Comparison of ENCODE assay signal across 12 cellular contexts in genomic region chr6:150765457-150765764, GRCh38.
DNase-seq lines count a peak whose midpoint lies in the region; ATAC-seq and TF ChIP-seq lines count a peak whose summit lies in the region.
"Had no signal": no experiment of that assay in that cellular context is flagged by ENCODE, and none has a peak within 500 bp of the region (broad histone marks: within the 10 kb centered on the region; RNA-seq: fewer than 3 reads in every experiment).

No MANE protein-coding gene starts in this region.

- no peak for TF ChIP-seq CTCF in adrenal gland (IDR thresholded peaks at IDR 0.05)

- H3K36me3 ChIP-seq in adrenal gland (replicated peaks in 1 of 2): no peaks in the 10 kb centered on the region

- no peaks in the 10 kb centered on the region for H3K4me1 Mint-ChIP-seq in activated CD4-positive, alpha-beta memory T cell treated with anti-CD3 and anti-CD28 coated beads, Interleukin-2, amount 10 ng/mL, durations not matched to agents 7 days and 5 days

- no peaks in the 10 kb centered on the region for H3K27me3 ChIP-seq in adrenal gland

- no peak overlapping the region for H3K27ac Mint-ChIP-seq in activated CD4-positive, alpha-beta memory T cell treated with anti-CD3 and anti-CD28 coated beads, Interleukin-2, amount 10 ng/mL, durations not matched to agents 7 days and 5 days
- H3K27ac Mint-ChIP-seq: activated naive CD4-positive, alpha-beta T cell treated with anti-CD3 and anti-CD28 coated beads, Interleukin-2, amount 50 U/mL, for 72 hours; naive thymus-derived CD8-positive, alpha-beta T cell had no signal

- no peak overlapping the region for H3K4me3 Mint-ChIP-seq in activated CD4-positive, alpha-beta memory T cell treated with anti-CD3 and anti-CD28 coated beads, Interleukin-2, amount 10 ng/mL, durations not matched to agents 7 days and 5 days
- H3K4me3 Mint-ChIP-seq: naive thymus-derived CD8-positive, alpha-beta T cell had no signal

- H3K4me3 ChIP-seq in adrenal gland: no peak overlapping the region

- intact Hi-C loops in adrenal gland (cut with DNase I): no loop called here

- no peaks in the 10 kb centered on the region for H3K9me3 ChIP-seq in adrenal gland (replicated peaks in 1 of 3)

- no peaks in the 10 kb centered on the region for H3K27me3 Mint-ChIP-seq in activated CD4-positive, alpha-beta memory T cell treated with anti-CD3 and anti-CD28 coated beads, Interleukin-2, amount 10 ng/mL, durations not matched to agents 7 days and 5 days

- no peaks in the 10 kb centered on the region for H3K9me3 Mint-ChIP-seq in activated CD4-positive, alpha-beta memory T cell treated with anti-CD3 and anti-CD28 coated beads, Interleukin-2, amount 10 ng/mL, durations not matched to agents 7 days and 5 days
- H3K9me3 Mint-ChIP-seq: activated naive CD4-positive, alpha-beta T cell treated with anti-CD3 and anti-CD28 coated beads, Interleukin-2, amount 50 U/mL, for 72 hours; naive thymus-derived CD8-positive, alpha-beta T cell had no signal

- no peaks in the 10 kb centered on the region for H3K36me3 Mint-ChIP-seq in activated CD4-positive, alpha-beta memory T cell treated with anti-CD3 and anti-CD28 coated beads, Interleukin-2, amount 10 ng/mL, durations not matched to agents 7 days and 5 days (ENCODE audit: low read depth)
- H3K36me3 Mint-ChIP-seq: activated naive CD4-positive, alpha-beta T cell treated with anti-CD3 and anti-CD28 coated beads, Interleukin-2, amount 50 U/mL, for 72 hours; naive thymus-derived CD8-positive, alpha-beta T cell had no signal

- TF ChIP-seq POLR2A in adrenal gland (IDR thresholded peaks at IDR 0.05): no peak

- CTCF ChIA-PET in activated CD4-positive, alpha-beta memory T cell treated with anti-CD3 and anti-CD28 coated beads, Interleukin-2, amount 10 ng/mL, durations not matched to agents 7 days and 5 days (lab: Charles Lee): no interaction called here

- peaks cover 0 to 12% of the 10 kb centered on the region in 2 donors for H3K4me1 ChIP-seq in adrenal gland (replicated peaks in 1 of 2)

- DNase-seq in RPMI8226 (peak; percentile 62), adrenal gland (no peak), NCI-H345 treated with DMSO at 0.1 percent for 48 hours (lab: John Stamatoyannopoulos, UW; ENCODE audit: unreplicated experiment) (no peak), anterior cingulate cortex (lab: John Stamatoyannopoulos, UW) (no peak)
- no peak for DNase-seq in activated CD4-positive, alpha-beta memory T cell treated with anti-CD3 and anti-CD28 coated beads, Interleukin-2, amount 10 ng/mL, durations not matched to agents 7 days and 5 days
- DNase-seq: activated CD4-positive, alpha-beta T cell treated with anti-CD3 and anti-CD28 coated beads for 48 hours; naive thymus-derived CD8-positive, alpha-beta T cell; NCI-H2081 treated with DMSO at 0.1 percent for 48 hours had no signal

- ATAC-seq in GM18502 (IDR thresholded peaks at IDR 0.05; ENCODE audit: poor library complexity, unreplicated experiment): peak; percentile 94
- ATAC-seq in GM21360 (IDR thresholded peaks at IDR 0.05; ENCODE audit: unreplicated experiment): peak; percentile 89
- peak; percentile 91 for ATAC-seq in HG02981 (IDR thresholded peaks at IDR 0.05; ENCODE audit: unreplicated experiment)
- ATAC-seq: activated naive CD4-positive, alpha-beta T cell treated with anti-CD3 and anti-CD28 coated beads, Interleukin-2, amount 50 U/mL, for 72 hours; naive thymus-derived CD8-positive, alpha-beta T cell had no signal

- 81 to 90% (median 85%) methylated on average over 3 of the region's 3 CpGs for whole genome bisulfite sequencing in adrenal gland, 4 donors

- POLR2A ChIA-PET in activated CD4-positive, alpha-beta memory T cell treated with anti-CD3 and anti-CD28 coated beads, Interleukin-2, amount 10 ng/mL, durations not matched to agents 7 days and 5 days (lab: Charles Lee): no interaction called here

- no peak overlapping the region for H3K27ac ChIP-seq in adrenal gland
